Comparison of ENCODE assay signal across 1 cellular context in the genomic region with DNA sequence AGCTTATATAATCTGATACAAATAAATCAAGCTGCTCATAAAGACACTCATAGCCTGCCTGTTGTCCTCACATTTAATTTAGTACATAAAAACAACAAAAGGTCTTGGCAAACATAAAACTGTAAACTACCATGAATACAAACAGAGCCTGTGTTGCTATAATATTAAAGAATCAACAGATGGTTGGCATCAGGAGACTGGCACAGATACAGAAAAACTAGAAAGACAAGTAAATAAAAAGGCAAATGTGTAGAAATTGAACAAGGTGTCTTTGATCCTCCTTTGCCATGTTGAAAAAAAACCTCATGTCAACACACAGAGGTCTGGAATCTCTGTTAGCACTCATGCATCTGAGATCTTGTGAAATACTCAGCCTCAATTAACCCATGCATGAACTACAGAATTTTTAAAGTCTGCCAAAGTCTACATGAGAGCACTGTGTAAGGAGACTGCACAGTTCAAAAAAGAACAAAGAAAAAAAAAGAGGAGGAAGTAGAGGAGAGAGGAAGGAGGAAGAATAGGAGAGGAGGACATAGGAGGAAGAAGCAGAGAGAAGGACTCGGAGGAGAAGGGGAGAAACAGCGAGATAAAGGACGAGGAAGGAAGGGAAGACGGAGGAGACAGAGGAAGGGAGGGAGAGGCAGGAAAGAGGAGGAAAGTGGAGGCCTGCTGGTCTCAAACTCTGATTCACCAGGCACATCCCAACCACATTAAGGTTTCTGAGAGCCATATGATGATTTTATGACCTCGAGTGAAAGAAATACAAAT.
TF ChIP-seq lines count a peak whose summit lies in the region.

No MANE protein-coding gene starts in this region.

TF ChIP-seq in WTC11, 78 proteins besides CTCF, POLR2A, EP300 and RAD21 (continued from another document):
- no peak for TF ChIP-seq SMAD3 (CRISPR knock-in tag; IDR thresholded peaks at IDR 0.05; ENCODE audit: borderline replicate concordance)
- TF ChIP-seq, protein P1, sequence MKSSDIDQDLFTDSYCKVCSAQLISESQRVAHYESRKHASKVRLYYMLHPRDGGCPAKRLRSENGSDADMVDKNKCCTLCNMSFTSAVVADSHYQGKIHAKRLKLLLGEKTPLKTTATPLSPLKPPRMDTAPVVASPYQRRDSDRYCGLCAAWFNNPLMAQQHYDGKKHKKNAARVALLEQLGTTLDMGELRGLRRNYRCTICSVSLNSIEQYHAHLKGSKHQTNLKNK (CRISPR knock-in tag; IDR thresholded peaks at IDR 0.05), result no peak
- TF ChIP-seq, protein P2, sequence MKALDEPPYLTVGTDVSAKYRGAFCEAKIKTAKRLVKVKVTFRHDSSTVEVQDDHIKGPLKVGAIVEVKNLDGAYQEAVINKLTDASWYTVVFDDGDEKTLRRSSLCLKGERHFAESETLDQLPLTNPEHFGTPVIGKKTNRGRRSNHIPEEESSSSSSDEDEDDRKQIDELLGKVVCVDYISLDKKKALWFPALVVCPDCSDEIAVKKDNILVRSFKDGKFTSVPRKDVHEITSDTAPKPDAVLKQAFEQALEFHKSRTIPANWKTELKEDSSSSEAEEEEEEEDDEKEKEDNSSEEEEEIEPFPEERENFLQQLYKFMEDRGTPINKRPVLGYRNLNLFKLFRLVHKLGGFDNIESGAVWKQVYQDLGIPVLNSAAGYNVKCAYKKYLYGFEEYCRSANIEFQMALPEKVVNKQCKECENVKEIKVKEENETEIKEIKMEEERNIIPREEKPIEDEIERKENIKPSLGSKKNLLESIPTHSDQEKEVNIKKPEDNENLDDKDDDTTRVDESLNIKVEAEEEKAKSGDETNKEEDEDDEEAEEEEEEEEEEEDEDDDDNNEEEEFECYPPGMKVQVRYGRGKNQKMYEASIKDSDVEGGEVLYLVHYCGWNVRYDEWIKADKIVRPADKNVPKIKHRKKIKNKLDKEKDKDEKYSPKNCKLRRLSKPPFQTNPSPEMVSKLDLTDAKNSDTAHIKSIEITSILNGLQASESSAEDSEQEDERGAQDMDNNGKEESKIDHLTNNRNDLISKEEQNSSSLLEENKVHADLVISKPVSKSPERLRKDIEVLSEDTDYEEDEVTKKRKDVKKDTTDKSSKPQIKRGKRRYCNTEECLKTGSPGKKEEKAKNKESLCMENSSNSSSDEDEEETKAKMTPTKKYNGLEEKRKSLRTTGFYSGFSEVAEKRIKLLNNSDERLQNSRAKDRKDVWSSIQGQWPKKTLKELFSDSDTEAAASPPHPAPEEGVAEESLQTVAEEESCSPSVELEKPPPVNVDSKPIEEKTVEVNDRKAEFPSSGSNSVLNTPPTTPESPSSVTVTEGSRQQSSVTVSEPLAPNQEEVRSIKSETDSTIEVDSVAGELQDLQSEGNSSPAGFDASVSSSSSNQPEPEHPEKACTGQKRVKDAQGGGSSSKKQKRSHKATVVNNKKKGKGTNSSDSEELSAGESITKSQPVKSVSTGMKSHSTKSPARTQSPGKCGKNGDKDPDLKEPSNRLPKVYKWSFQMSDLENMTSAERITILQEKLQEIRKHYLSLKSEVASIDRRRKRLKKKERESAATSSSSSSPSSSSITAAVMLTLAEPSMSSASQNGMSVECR (CRISPR knock-in tag; IDR thresholded peaks at IDR 0.05; ENCODE audit: borderline replicate concordance), result no peak
- no peak for TF ChIP-seq EMX1 (CRISPR knock-in tag; IDR thresholded peaks at IDR 0.05)
- TF ChIP-seq ETV6 (CRISPR knock-in tag; IDR thresholded peaks at IDR 0.05), result no peak
- no peak for TF ChIP-seq ZNF317 (CRISPR knock-in tag; IDR thresholded peaks at IDR 0.05; ENCODE audit: borderline replicate concordance, low read depth)
- TF ChIP-seq JAZF1 (CRISPR knock-in tag; IDR thresholded peaks at IDR 0.05), result no peak
- TF ChIP-seq JUN (CRISPR knock-in tag; IDR thresholded peaks at IDR 0.05), result no peak
- no peak for TF ChIP-seq RORB (CRISPR knock-in tag; IDR thresholded peaks at IDR 0.05)
- TF ChIP-seq, protein P3, sequence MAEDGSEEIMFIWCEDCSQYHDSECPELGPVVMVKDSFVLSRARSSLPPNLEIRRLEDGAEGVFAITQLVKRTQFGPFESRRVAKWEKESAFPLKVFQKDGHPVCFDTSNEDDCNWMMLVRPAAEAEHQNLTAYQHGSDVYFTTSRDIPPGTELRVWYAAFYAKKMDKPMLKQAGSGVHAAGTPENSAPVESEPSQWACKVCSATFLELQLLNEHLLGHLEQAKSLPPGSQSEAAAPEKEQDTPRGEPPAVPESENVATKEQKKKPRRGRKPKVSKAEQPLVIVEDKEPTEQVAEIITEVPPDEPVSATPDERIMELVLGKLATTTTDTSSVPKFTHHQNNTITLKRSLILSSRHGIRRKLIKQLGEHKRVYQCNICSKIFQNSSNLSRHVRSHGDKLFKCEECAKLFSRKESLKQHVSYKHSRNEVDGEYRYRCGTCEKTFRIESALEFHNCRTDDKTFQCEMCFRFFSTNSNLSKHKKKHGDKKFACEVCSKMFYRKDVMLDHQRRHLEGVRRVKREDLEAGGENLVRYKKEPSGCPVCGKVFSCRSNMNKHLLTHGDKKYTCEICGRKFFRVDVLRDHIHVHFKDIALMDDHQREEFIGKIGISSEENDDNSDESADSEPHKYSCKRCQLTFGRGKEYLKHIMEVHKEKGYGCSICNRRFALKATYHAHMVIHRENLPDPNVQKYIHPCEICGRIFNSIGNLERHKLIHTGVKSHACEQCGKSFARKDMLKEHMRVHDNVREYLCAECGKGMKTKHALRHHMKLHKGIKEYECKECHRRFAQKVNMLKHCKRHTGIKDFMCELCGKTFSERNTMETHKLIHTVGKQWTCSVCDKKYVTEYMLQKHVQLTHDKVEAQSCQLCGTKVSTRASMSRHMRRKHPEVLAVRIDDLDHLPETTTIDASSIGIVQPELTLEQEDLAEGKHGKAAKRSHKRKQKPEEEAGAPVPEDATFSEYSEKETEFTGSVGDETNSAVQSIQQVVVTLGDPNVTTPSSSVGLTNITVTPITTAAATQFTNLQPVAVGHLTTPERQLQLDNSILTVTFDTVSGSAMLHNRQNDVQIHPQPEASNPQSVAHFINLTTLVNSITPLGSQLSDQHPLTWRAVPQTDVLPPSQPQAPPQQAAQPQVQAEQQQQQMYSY (CRISPR knock-in tag; IDR thresholded peaks at IDR 0.05), result no peak
